Comparison of ENCODE assay signal across 19 cellular contexts in genomic region chr10:75633568-75633967, GRCh38.
"Had no signal": no experiment of that assay in that cellular context is flagged by ENCODE, and none has a peak within 500 bp of the region (broad histone marks: within the 10 kb centered on the region; RNA-seq: fewer than 3 reads in every experiment).

No MANE protein-coding gene starts in this region.

- H3K9me3 ChIP-seq: SJSA1 had no signal

- H3K27ac ChIP-seq: SJSA1, SK-N-MC had no signal

- H3K4me1 ChIP-seq: SJSA1 had no signal

- DNase-seq: KBM-7, NCI-H1048, NCI-H1105, NCI-H1417, NCI-H1436 treated with DMSO at 0.1 percent for 48 hours, NCI-H1694, NCI-H187 treated with DMSO at 0.1 percent for 48 hours, NCI-H2029 treated with DMSO at 0.1 percent for 48 hours, NCI-H226, NCI-H446, NCI-H510A, NCI-H524 treated with DMSO at 0.1 percent for 48 hours, NCI-H69, NCI-H774, Right ventricle myocardium superior, RPMI8226, SIG-M5 had no signal

- H3K4me3 ChIP-seq: SJSA1, SK-N-MC had no signal

- H3K36me3 ChIP-seq: SJSA1 had no signal
